8 cellular contexts compared by ENCODE assay signal in the genomic region with DNA sequence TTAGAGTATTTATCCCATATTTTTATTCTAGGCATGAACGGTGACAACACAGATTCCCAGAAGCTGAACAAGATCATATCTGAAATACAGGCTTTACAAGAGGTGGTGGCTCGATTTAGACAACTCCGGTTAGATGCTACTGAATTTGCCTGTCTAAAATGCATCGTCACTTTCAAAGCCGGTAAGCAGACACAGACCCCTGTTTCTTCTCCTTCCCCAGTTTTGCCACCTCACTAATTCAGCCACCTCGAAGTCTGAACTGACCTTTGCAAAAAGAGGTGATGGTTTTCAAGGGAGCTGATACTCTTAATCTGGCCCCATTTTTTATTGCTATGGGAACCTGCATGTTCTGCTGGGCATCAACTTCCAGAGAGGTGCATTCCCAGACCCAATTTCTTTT. TPM values are rescaled to one million over a fixed set of nuclear protein-coding genes. Genes with fewer than 3 reads are reported as not detected.
"Had no signal": no experiment of that assay in that cellular context is flagged by ENCODE, and none has a peak within 500 bp of the region (broad histone marks: within the 10 kb centered on the region; RNA-seq: fewer than 3 reads in every experiment).

No MANE protein-coding gene starts in this region.

- ATAC-seq: GM12878 had no signal

- FAIRE-seq: G401.6, GM12878, GM12891, GM12892, GM18507, GM19239 had no signal

- H3K4me3 ChIP-seq: GM12878 had no signal

- DNase-seq: GDM1, GF-D8 had no signal

RNA-seq across cellular contexts. Expression of gene NR2E1, which starts 15.0 kb away (rescaled TPM):
- total RNA-seq: GM12878 had no signal
- polyA plus RNA-seq: GM12878 had no signal
